In genomic region chr4:4862665-4863482, GRCh38 we compare ENCODE assay signal across 1 cellular context.
A peak's percentile ranks its signal among the peaks of the same experiment; 100 is the strongest.
TF ChIP-seq lines count a peak whose summit lies in the region.

No MANE protein-coding gene starts in this region.

TF ChIP-seq in H1, 55 proteins besides CTCF, POLR2A, EP300 and RAD21:
- TF ChIP-seq JUND (IDR thresholded peaks at IDR 0.05; ENCODE audit: low read length) (no peak), CHD1 (IDR thresholded peaks at IDR 0.05; ENCODE audit: low read depth, low read length) (no peak), CHD2 (IDR thresholded peaks at IDR 0.05; ENCODE audit: low read length) (no peak), PHF8 (conservative IDR thresholded peaks at IDR 0.05; ENCODE audit: low read depth, low read length) (no peak), E2F6 (IDR thresholded peaks at IDR 0.05) (no peak), BCL11A (IDR thresholded peaks at IDR 0.05; ENCODE audit: low read depth in 2 of 2, low read length in 2 of 2) (no peak), SRF (IDR thresholded peaks at IDR 0.05; ENCODE audit: low read depth, low read length) (no peak), HDAC2 (IDR thresholded peaks at IDR 0.05; ENCODE audit: borderline replicate concordance in 1 of 2, low read depth in 2 of 2, low read length in 2 of 2) (no peak), SUZ12 (IDR thresholded peaks at IDR 0.05; ENCODE audit: low read length) (peak; percentile 100), CTBP2 (IDR thresholded peaks at IDR 0.05; ENCODE audit: borderline replicate concordance, insufficient read depth, insufficient read length, low read length) (peak; percentile 50), CBX5 (IDR thresholded peaks at IDR 0.05; ENCODE audit: low read depth, low read length) (no peak), SP2 (IDR thresholded peaks at IDR 0.05; ENCODE audit: low read length) (no peak), RNF2 (IDR thresholded peaks at IDR 0.05; ENCODE audit: borderline replicate concordance, low read depth, low read length, missing control alignments, poor library complexity, severe bottlenecking) (peak; percentile 86), TAF1 (IDR thresholded peaks at IDR 0.05; ENCODE audit: low read depth, low read length) (no peak), YY1 (IDR thresholded peaks at IDR 0.05; ENCODE audit: low read depth, low read length) (peak; percentile 75), USF2 (IDR thresholded peaks at IDR 0.05; ENCODE audit: low read length) (no peak), CBX8 (IDR thresholded peaks at IDR 0.05; ENCODE audit: borderline replicate concordance, low read depth, low read length) (peak; percentile 49), ZNF274 (IDR thresholded peaks at IDR 0.05; ENCODE audit: borderline replicate concordance, extremely low read depth, low read length) (no peak), RBBP5 (IDR thresholded peaks at IDR 0.05; ENCODE audit: borderline replicate concordance, low read depth, low read length) (no peak), ATF2 (IDR thresholded peaks at IDR 0.05; ENCODE audit: low read length) (no peak), TCF12 (IDR thresholded peaks at IDR 0.05; ENCODE audit: low read depth, low read length) (no peak), KDM4A (IDR thresholded peaks at IDR 0.05; ENCODE audit: low read depth, low read length, severe bottlenecking) (peak; percentile 13), MAFK (IDR thresholded peaks at IDR 0.05; ENCODE audit: low read depth, low read length) (no peak), EZH2 (IDR thresholded peaks at IDR 0.05; ENCODE audit: low read depth, low read length, severe bottlenecking) (peak; percentile 100), TEAD4 (IDR thresholded peaks at IDR 0.05; ENCODE audit: low read depth, low read length) (no peak), ASH2L (IDR thresholded peaks at IDR 0.05; ENCODE audit: low read length) (no peak), CHD7 (IDR thresholded peaks at IDR 0.05; ENCODE audit: insufficient replicate concordance, low read length) (no peak)
